In genomic region chr3:128095222-128095703, GRCh38 we compare ENCODE assay signal across 8 cellular contexts. TPM values are rescaled to one million over a fixed set of nuclear protein-coding genes. Genes with fewer than 3 reads are reported as not detected.
DNase-seq lines count a peak whose midpoint lies in the region; ATAC-seq, FAIRE-seq and TF ChIP-seq lines count a peak whose summit lies in the region.

No MANE protein-coding gene starts in this region.

- WGBS in ovary, 3 donors: 57 to 86% (median 80%) methylated on average over 6 of the region's 6 CpGs
- WGBS in transverse colon (ENCODE audit: low coverage in 1 of 2), 2 donors: 78 to 79% methylated on average over 3 to 6 of the region's 6 CpGs

- H3K27ac ChIP-seq in ovary (no peak overlapping the region), transverse colon (no peak overlapping the region)

- DNase-seq in COLO829 (ENCODE audit: low spot score) (peak; percentile 76), RPMI7951 (ENCODE audit: low read depth) (peak; percentile 78), frontal cortex (ENCODE audit: low spot score in 2 of 2) (peak; percentile 46 to 79), ovary (peak; percentile 56 to 79 (median 72)), transverse colon (peak; percentile 83)
- peak; percentile 46 for DNase-seq in Jurkat, Clone E6-1 (ENCODE audit: low read depth, low spot score)
- peak; percentile 64 for DNase-seq in activated T-helper 9 cell treated with anti-CD3 and anti-CD28 coated beads, Interleukin-2, amount 50 U/mL, for 16 hours (ENCODE audit: low read depth)

- H3K9me3 ChIP-seq in ovary (no peaks in the 10 kb centered on the region), transverse colon (no peaks in the 10 kb centered on the region)

- H3K27me3 ChIP-seq in ovary (no peaks in the 10 kb centered on the region), transverse colon (no peaks in the 10 kb centered on the region)

- ATAC-seq in GM21360 (IDR thresholded peaks at IDR 0.05; ENCODE audit: unreplicated experiment): peak; percentile 52

- in situ Hi-C loops in transverse colon (cut with MboI; ENCODE audit: low pct_ligation_motif_present in 1 of 4, low pct_unique_long_range_greater_than_20kb in 1 of 4, low sequenced_read_pairs in 3 of 4): loop anchor here in 3 of 4 donors (10.0 to 25.0 kb wide), 4 partner anchors 392 to 517 kb away; partner anchors contain the start of gene GATA2 (in 1 of the 3)

- H3K36me3 ChIP-seq in ovary: no peaks in the 10 kb centered on the region
- peaks cover 0 to 7% (median 0%) of the 10 kb centered on the region in 4 donors for H3K36me3 ChIP-seq in transverse colon

- no peak overlapping the region for H3K4me3 ChIP-seq in Jurkat, Clone E6-1 (ENCODE audit: low read length)
- H3K4me3 ChIP-seq in ovary (no peak overlapping the region), transverse colon (no peak overlapping the region)

- no peak for FAIRE-seq in frontal cortex (lab: Jason Lieb, UNC)

- no peak for TF ChIP-seq POLR2A in ovary (IDR thresholded peaks at IDR 0.05)
- TF ChIP-seq POLR2A in transverse colon (IDR thresholded peaks at IDR 0.05): no peak

- intact Hi-C loops in ovary (cut with DNase I): loop anchor here in 1 of 4 donors (5.0 kb wide), 1 partner anchor 402 kb away; no protein-coding TSS in a partner anchor
- intact Hi-C loops in transverse colon (cut with DNase I; ENCODE audit: low total_unique reads): loop anchor here (2.0 kb wide), 2 partner anchors 404 to 514 kb away; no protein-coding TSS in a partner anchor

- H3K4me1 ChIP-seq in ovary (ENCODE audit: insufficient read depth) (no peaks in the 10 kb centered on the region), transverse colon (peaks cover 0 to 9% (median 2%) of the 10 kb centered on the region in 4 donors)

- no peak for TF ChIP-seq EP300 in ovary (IDR thresholded peaks at IDR 0.05)
- TF ChIP-seq EP300 in transverse colon (IDR thresholded peaks at IDR 0.05; ENCODE audit: low read depth): no peak

- TF ChIP-seq CTCF in ovary (IDR thresholded peaks at IDR 0.05) (peak in 2 of 3 donors; percentile 36 to 59), transverse colon (IDR thresholded peaks at IDR 0.05) (peak; percentile 73 to 85 (median 77))

RNA-seq across cellular contexts. Expression of gene RUVBL1, which starts 28.3 kb away (rescaled TPM):
- polyA plus RNA-seq in Jurkat, Clone E6-1 (2012; ENCODE audit: insufficient read depth, insufficient read length): 90.6 TPM
- 115 and 119 TPM in 2 replicates for total RNA-seq in RPMI7951 (2014; rRNA removed; shearing (Covaris generic))
- 61.1 TPM for total RNA-seq in frontal cortex
- total RNA-seq in ovary: 10 to 100 TPM; 15.6 to 34.6 (median 25.1) TPM
- 10 to 100 TPM; 16.3 to 37.9 TPM for polyA plus RNA-seq in ovary
- 10 to 100 TPM in 2 of 4 donors, 1 to 10 TPM in 1, not detected in 1; 1.4 to 16.4 (median 10.1) TPM for total RNA-seq in transverse colon

RNA-seq across cellular contexts. Expression of gene SEC61A1, which starts 43.0 kb away (rescaled TPM):
- polyA plus RNA-seq in Jurkat, Clone E6-1 (2012; ENCODE audit: insufficient read depth, insufficient read length): 104 TPM
- total RNA-seq in RPMI7951 (2014; rRNA removed; shearing (Covaris generic)): 211 and 234 TPM in 2 replicates
- total RNA-seq in frontal cortex: 73.0 TPM
- 100 to 1,000 TPM in 6 of 7 donors, 10 to 100 TPM in 1; 52.3 to 165 (median 121) TPM for total RNA-seq in ovary
- 100 to 1,000 TPM in 1 of 2 donors, 10 to 100 TPM in 1; 72.0 to 217 TPM for polyA plus RNA-seq in ovary
- total RNA-seq in transverse colon: 100 to 1,000 TPM in 3 of 4 donors, 10 to 100 TPM in 1; 86.6 to 116 (median 115) TPM

RNA-seq across cellular contexts. Expression of gene EEFSEC, which starts 58.0 kb away (rescaled TPM):
- 21.4 TPM for polyA plus RNA-seq in Jurkat, Clone E6-1 (2012; ENCODE audit: insufficient read depth, insufficient read length)
- total RNA-seq in RPMI7951 (2014; rRNA removed; shearing (Covaris generic)): 11.1 and 12.6 TPM in 2 replicates
- total RNA-seq in frontal cortex: 7.7 TPM
- total RNA-seq in ovary: 10 to 100 TPM; 12.4 to 21.0 (median 16.1) TPM
- 10 to 100 TPM in 1 of 2 donors, 1 to 10 TPM in 1; 6.8 to 14.0 TPM for polyA plus RNA-seq in ovary
- 10 to 100 TPM; 10.3 to 16.8 (median 14.2) TPM for total RNA-seq in transverse colon
